9 cellular contexts compared by ENCODE assay signal in the genomic region with DNA sequence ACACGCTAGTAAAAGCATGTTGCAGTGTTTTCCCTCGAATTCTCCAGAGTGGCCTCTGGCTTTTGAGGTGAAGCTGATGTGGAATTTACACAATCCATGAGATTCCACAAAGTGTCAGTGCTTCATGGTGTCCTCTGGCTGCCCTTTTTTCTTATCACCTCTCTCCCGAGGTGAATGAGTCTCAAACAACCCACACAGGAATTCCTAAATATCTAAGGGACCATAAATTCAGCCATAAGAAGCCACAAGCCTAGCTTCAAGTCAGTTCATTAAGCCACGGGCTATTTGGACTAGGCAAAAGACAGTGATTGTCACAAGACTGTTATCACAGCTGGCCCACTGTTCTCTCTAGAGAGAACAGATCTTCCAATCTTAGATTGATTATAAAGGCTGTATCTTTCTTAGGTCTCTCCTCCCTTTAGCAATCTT. TPM values are rescaled to one million over a fixed set of nuclear protein-coding genes. Genes with fewer than 3 reads are reported as not detected.
DNase-seq lines count a peak whose midpoint lies in the region; ATAC-seq and TF ChIP-seq lines count a peak whose summit lies in the region.
"Had no signal": no experiment of that assay in that cellular context is flagged by ENCODE, and none has a peak within 500 bp of the region (broad histone marks: within the 10 kb centered on the region; RNA-seq: fewer than 3 reads in every experiment).

No MANE protein-coding gene starts in this region.

- no peaks in the 10 kb centered on the region for H3K36me3 ChIP-seq in mucosa of descending colon (ENCODE audit: low read depth)

- intact Hi-C loops in mucosa of descending colon (cut with DNase I, micrococcal nuclease) = loop anchor here in 1 of 2 donors (10.0 kb wide), 1 partner anchor 115 kb away; a partner anchor contains a TSS

- H3K4me3 ChIP-seq in AG04449 (ENCODE audit: low read depth, low read length) = no peak overlapping the region
- no peak overlapping the region for H3K4me3 ChIP-seq in mucosa of descending colon

- POLR2A ChIA-PET in AG04449 (lab: Yijun Ruan, JAX) = interaction anchor here (1.0 kb wide), 1 partner anchor 133 kb away, joined by 4 read pairs; no protein-coding TSS in a partner anchor

- TF ChIP-seq CTCF in AG04449 (IDR thresholded peaks at IDR 0.05; ENCODE audit: insufficient read depth, low read length, missing control alignments) (no peak), mucosa of descending colon (IDR thresholded peaks at IDR 0.05) (no peak)

- ATAC-seq in mucosa of descending colon (no peak), HG02981 (IDR thresholded peaks at IDR 0.05; ENCODE audit: unreplicated experiment) (no peak)

- DNase-seq in AG04449 (ENCODE audit: low read depth, low spot score) (peak; percentile 59), EL (peak; percentile 37), astrocyte of the hippocampus (ENCODE audit: low read depth, low spot score) (peak; percentile 67), midbrain (lab: John Stamatoyannopoulos, UW) (peak; percentile 16), mucosa of descending colon (no peak), SK-N-DZ (ENCODE audit: low spot score) (no peak), NCI-H2081 (lab: John Stamatoyannopoulos, UW) (no peak)
- DNase-seq: NCI-H1092 treated with DMSO at 0.1 percent for 48 hours had no signal

- no peaks in the 10 kb centered on the region for H3K4me1 ChIP-seq in mucosa of descending colon (ENCODE audit: low read depth)

- H3K9me3 ChIP-seq in mucosa of descending colon = no peaks in the 10 kb centered on the region

- CTCF ChIA-PET in AG04449 (lab: Yijun Ruan, JAX) = interaction anchor here (1.2 to 1.3 kb wide), 2 partner anchors 13 to 19 kb away, joined by 4 to 6 read pairs; no protein-coding TSS in a partner anchor

RNA-seq across cellular contexts. Expression of a gene that starts 4.3 kb away (rescaled TPM):
- 1 to 10 TPM; 1.7 to 4.1 (median 4.0) TPM for total RNA-seq in mucosa of descending colon
- polyA plus RNA-seq in SK-N-DZ (2014; cell fraction: cytosol; rRNA removed) = 5.9 and 9.6 TPM in 2 replicates
- 4.7 and 9.8 TPM in 2 replicates for polyA plus RNA-seq in SK-N-DZ (2014; cell fraction: nucleus; rRNA removed)

Comparison
In these comparisons a context has a peak if more than half of its experiments do, and no peak if none do; other contexts are left out.
1. DNase-seq: peak in AG04449 (single experiment), EL (single experiment), astrocyte of the hippocampus (single experiment) and midbrain (single experiment); none in mucosa of descending colon (0 of 3), SK-N-DZ (single experiment) and NCI-H2081 (0 of 2).